15 cellular contexts compared by ENCODE assay signal in the genomic region with DNA sequence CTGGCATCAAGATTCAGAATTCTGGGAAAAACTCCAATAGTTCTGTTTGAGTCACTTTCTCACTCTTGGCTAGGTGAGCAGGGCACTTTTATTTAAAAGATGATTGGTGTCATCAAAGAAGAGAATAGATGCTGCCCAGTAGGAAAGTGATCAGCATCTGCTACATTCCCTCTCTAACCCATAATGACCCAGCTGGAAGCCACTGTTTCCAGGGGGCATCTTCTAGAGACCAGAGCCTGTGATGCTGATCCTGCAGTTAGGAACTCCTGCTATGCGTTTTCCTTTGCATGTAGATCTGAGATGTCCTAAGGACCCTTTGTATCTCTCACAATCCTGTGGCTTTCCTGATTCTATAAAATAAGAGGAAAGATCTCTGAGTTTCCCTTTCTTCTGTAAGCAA.
A peak's percentile ranks its signal among the peaks of the same experiment; 100 is the strongest.
DNase-seq lines count a peak whose midpoint lies in the region; ATAC-seq lines count a peak whose summit lies in the region.
"Had no signal": no experiment of that assay in that cellular context is flagged by ENCODE, and none has a peak within 500 bp of the region (broad histone marks: within the 10 kb centered on the region; RNA-seq: fewer than 3 reads in every experiment).

No MANE protein-coding gene starts in this region.

- H3K36me3 ChIP-seq in HUES48 (ENCODE audit: control insufficient read depth, insufficient read depth, low read length): no peaks in the 10 kb centered on the region

- H3K27me3 ChIP-seq in HUES48 (ENCODE audit: control insufficient read depth, insufficient read depth, low read length): peaks cover 55% of the 10 kb centered on the region

- 0 out of 2 replicates have a peak, but pooled peaks cover 10% of the 10 kb centered on the region for H3K4me1 ChIP-seq in HUES48 (ENCODE audit: control insufficient read depth, insufficient read depth, low read length)
- H3K4me1 ChIP-seq: A549 had no signal

- no peak overlapping the region for H3K9ac ChIP-seq in HUES48 (ENCODE audit: low read depth, low read length)
- H3K9ac ChIP-seq: KMS-11 had no signal

- no peaks in the 10 kb centered on the region for H3K9me3 ChIP-seq in HUES48 (ENCODE audit: control insufficient read depth, insufficient read depth, low read length)
- H3K9me3 ChIP-seq: A549 had no signal

- H3K27ac ChIP-seq in HUES48 (ENCODE audit: low read depth, low read length): peak overlapping the region; percentile 26
- H3K27ac ChIP-seq: A549, KMS-11 had no signal

- ATAC-seq in GM21381 (IDR thresholded peaks at IDR 0.05; ENCODE audit: unreplicated experiment): no peak
- ATAC-seq: A549, GM12878 had no signal

- DNase-seq in astrocyte of the hippocampus (ENCODE audit: low read depth, low spot score) (peak; percentile 6), iPS DF 19.7 (ENCODE audit: low read depth, low spot score) (peak; percentile 33), DMS153 treated with DMSO at 0.1 percent for 48 hours (lab: John Stamatoyannopoulos, UW; ENCODE audit: unreplicated experiment) (no peak)
- no peak for DNase-seq in stimulated activated CD4-positive, alpha-beta T cell treated with anti-CD3 and anti-CD28 coated beads, Interleukin-1b, Interleukin-23, amount 100 ng/mL, for 48 hours
- DNase-seq: AML-193; CD4-positive, alpha-beta memory T cell; DMS153; DMS79 treated with DMSO at 0.1 percent for 48 hours; GOT3; H9 had no signal

- no peak overlapping the region for H3K4me3 ChIP-seq in HUES48 (ENCODE audit: low read depth, low read length)
- H3K4me3 ChIP-seq: A549, GM12878 had no signal

Comparison
In these comparisons a context has a peak if more than half of its experiments do, and no peak if none do; other contexts are left out.
1. DNase-seq: peak in astrocyte of the hippocampus (single experiment) and iPS DF 19.7 (single experiment); none in DMS153 treated with DMSO at 0.1 percent for 48 hours (single experiment) and stimulated activated CD4-positive, alpha-beta T cell treated with anti-CD3 and anti-CD28 coated beads, Interleukin-1b, Interleukin-23, amount 100 ng/mL, for 48 hours (single experiment).